In the genomic region with DNA sequence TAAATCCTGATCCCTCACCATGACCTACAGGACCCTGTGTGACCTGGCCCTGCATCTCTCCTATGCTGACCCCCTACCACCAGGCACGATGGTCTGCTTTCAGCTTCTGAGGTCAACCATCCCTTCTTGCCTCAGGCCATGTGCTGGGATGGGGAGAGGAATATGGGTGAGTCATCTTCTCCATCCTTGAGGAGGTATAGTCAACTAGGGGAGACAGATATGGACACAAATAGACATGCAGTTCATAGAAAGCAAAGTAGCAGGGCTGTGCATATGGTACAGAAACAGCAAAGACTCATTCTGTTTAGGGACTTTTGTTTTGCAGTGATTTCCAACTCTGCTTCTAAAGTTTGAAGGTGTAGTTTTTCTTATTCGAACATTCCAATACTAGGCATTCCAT, we compare ENCODE assay signal across 10 cellular contexts.
A peak's percentile ranks its signal among the peaks of the same experiment; 100 is the strongest.
DNase-seq lines count a peak whose midpoint lies in the region; ATAC-seq, FAIRE-seq and TF ChIP-seq lines count a peak whose summit lies in the region.
"Had no signal": no experiment of that assay in that cellular context is flagged by ENCODE, and none has a peak within 500 bp of the region (broad histone marks: within the 10 kb centered on the region; RNA-seq: fewer than 3 reads in every experiment).

No MANE protein-coding gene starts in this region.

- no peaks in the 10 kb centered on the region for H3K4me1 ChIP-seq in A673 (ENCODE audit: insufficient read depth, low read length, poor library complexity, severe bottlenecking)

- no peaks in the 10 kb centered on the region for H3K36me3 ChIP-seq in A673 (ENCODE audit: insufficient read depth, low read length, poor library complexity, severe bottlenecking)

- TF ChIP-seq CTCF in A673 (conservative IDR thresholded peaks at IDR 0.05; ENCODE audit: low read depth, low read length) = no peak
- no peak for TF ChIP-seq CTCF in D721Med (IDR thresholded peaks at IDR 0.05; ENCODE audit: insufficient read depth, missing control alignments)

- ATAC-seq in GM19397 (IDR thresholded peaks at IDR 0.05; ENCODE audit: unreplicated experiment) (peak; percentile 6), HG03520 (IDR thresholded peaks at IDR 0.05; ENCODE audit: unreplicated experiment) (peak; percentile 4)

- H3K27ac ChIP-seq in A673 (ENCODE audit: low read depth, low read length, poor library complexity, severe bottlenecking) = no peak overlapping the region

- CTCF ChIA-PET in A673 (lab: Charles Lee) = no interaction called here

- FAIRE-seq in D721Med (lab: Jason Lieb, UNC) = no peak
- FAIRE-seq: TTC549 had no signal

- POLR2A ChIA-PET in A673 (lab: Charles Lee; ENCODE audit: low non-redundant PET) = no interaction called here

- DNase-seq in AG08395 (ENCODE audit: low spot score) (peak; percentile 44), astrocyte of the hippocampus (ENCODE audit: low read depth, low spot score) (peak; percentile 9), A673 (ENCODE audit: low spot score) (no peak), posterior cingulate gyrus (no peak), NCI-H774 (lab: John Stamatoyannopoulos, UW) (no peak), D721Med (ENCODE audit: insufficient read length, low spot score) (no peak)
- DNase-seq: NCI-H2029 treated with DMSO at 0.1 percent for 48 hours had no signal

- no peak overlapping the region for H3K4me3 ChIP-seq in A673 (ENCODE audit: low read depth, low read length, poor library complexity, severe bottlenecking)

- no TSS peak for BruUV-seq in A673 (replicated peaks; lab: Mats Ljungman, UMichigan)

- H3K27me3 ChIP-seq in A673 (replicated peaks; ENCODE audit: insufficient read depth, low read depth, low read length, poor library complexity) = no peaks in the 10 kb centered on the region

- no peaks in the 10 kb centered on the region for H3K9me3 ChIP-seq in A673 (ENCODE audit: low read depth, low read length, poor library complexity, severe bottlenecking)

- intact Hi-C loops in A673 (cut with micrococcal nuclease; ENCODE audit: unreplicated experiment) = no loop called here
- intact Hi-C loops in posterior cingulate gyrus (cut with DNase I) = no loop called here

Comparison
In these comparisons a context has a peak if more than half of its experiments do, and no peak if none do; other contexts are left out.
1. DNase-seq: peak in AG08395 (single experiment) and astrocyte of the hippocampus (single experiment); none in A673 (single experiment), posterior cingulate gyrus (0 of 10), NCI-H774 (single experiment) and D721Med (single experiment).